In the genomic region with DNA sequence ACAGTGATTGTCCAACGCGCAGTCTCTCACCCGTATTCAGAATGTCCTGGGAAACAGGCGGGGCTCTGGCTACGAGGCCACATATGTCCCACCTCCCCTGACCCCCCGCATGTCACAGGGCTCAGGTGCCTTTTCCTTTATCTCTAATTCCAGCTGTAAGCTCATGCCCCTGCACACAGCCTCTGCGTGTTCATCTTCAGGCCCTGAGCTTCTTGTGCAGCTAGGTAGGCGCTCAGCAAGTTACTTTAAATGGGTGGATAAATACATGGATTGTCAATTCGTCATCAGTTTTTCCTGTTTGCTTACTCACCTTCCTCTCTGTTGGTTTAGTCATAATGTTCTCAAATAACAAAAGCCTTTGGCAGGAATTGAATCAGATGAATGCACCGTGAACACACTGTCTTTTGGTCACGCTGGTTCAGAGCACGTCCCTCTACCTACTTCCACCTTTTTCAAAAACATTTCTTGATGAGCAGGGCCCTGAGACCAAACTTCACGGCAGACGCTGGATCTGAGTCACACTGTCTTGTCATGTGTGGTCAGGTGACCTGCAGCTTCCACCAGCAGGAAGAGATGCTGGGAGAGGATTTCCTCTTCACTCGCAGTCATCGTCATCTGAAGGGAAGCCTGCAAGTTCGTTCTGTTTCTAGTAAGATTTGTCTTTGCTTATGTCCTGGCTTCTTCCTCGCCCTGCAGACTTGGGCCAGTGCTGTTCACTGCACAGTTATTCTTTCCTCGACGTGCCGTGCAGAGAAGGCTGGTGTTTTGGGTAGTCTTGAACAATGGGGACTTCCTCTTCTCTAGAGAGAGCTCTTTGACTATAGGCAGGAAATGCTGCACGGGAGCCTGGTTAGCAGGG, we compare ENCODE assay signal across 8 cellular contexts.
A peak's percentile ranks its signal among the peaks of the same experiment; 100 is the strongest.
DNase-seq lines count a peak whose midpoint lies in the region; ATAC-seq and TF ChIP-seq lines count a peak whose summit lies in the region.

No MANE protein-coding gene starts in this region.

- DNase-seq in NCI-H82 (lab: John Stamatoyannopoulos, UW): peak; percentile 48
- no peak for DNase-seq in NCI-H82 treated with DMSO at 0.1 percent for 48 hours (lab: John Stamatoyannopoulos, UW; ENCODE audit: unreplicated experiment)
- peak; percentile 14 for DNase-seq in NCI-H526 treated with DMSO at 0.1 percent for 48 hours (lab: John Stamatoyannopoulos, UW)
- DNase-seq in activated CD4-positive, alpha-beta memory T cell treated with anti-CD3 and anti-CD28 coated beads for 36 hours: peak; percentile 87
- DNase-seq in natural killer cell: peak; percentile 46

- POLR2A ChIA-PET in activated CD4-positive, alpha-beta memory T cell treated with anti-CD3 and anti-CD28 coated beads for 36 hours (lab: Charles Lee): interaction anchor here (1.2 kb wide), 1 partner anchor 139 kb away, joined by 3 read pairs; a partner anchor contains a TSS

- H3K27ac Mint-ChIP-seq in activated CD4-positive, alpha-beta memory T cell treated with anti-CD3 and anti-CD28 coated beads for 36 hours: peak overlapping the region; percentile 93
- H3K27ac Mint-ChIP-seq in natural killer cell: peak overlapping the region; percentile 94 to 96
- peak overlapping the region; percentile 97 for H3K27ac Mint-ChIP-seq in stimulated activated naive CD8-positive, alpha-beta T cell treated with anti-CD3 and anti-CD28 coated beads, Interleukin-15, Interleukin-2, amounts not matched to agents 100 ng/mL and 50 ng/mL, for 24 hours

- peak overlapping the region; percentile 41 for H3K4me3 ChIP-seq in endocrine pancreas (ENCODE audit: control insufficient read depth, insufficient read depth, low read length)

- peak overlapping the region; percentile 65 for H3K4me3 Mint-ChIP-seq in activated CD4-positive, alpha-beta memory T cell treated with anti-CD3 and anti-CD28 coated beads for 36 hours
- peak overlapping the region; percentile 84 for H3K4me3 Mint-ChIP-seq in natural killer cell
- H3K4me3 Mint-ChIP-seq in stimulated activated naive CD8-positive, alpha-beta T cell treated with anti-CD3 and anti-CD28 coated beads, Interleukin-15, Interleukin-2, amounts not matched to agents 100 ng/mL and 50 ng/mL, for 24 hours: peak overlapping the region; percentile 80

- no peaks in the 10 kb centered on the region for H3K27me3 Mint-ChIP-seq in activated CD4-positive, alpha-beta memory T cell treated with anti-CD3 and anti-CD28 coated beads for 36 hours
- H3K27me3 Mint-ChIP-seq in natural killer cell (ENCODE audit: low read depth in 2 of 2): no peaks in the 10 kb centered on the region
- H3K27me3 Mint-ChIP-seq in stimulated activated naive CD8-positive, alpha-beta T cell treated with anti-CD3 and anti-CD28 coated beads, Interleukin-15, Interleukin-2, amounts not matched to agents 100 ng/mL and 50 ng/mL, for 24 hours: no peaks in the 10 kb centered on the region

- intact Hi-C loops in activated CD4-positive, alpha-beta memory T cell treated with anti-CD3 and anti-CD28 coated beads for 36 hours (cut with micrococcal nuclease): loop anchor here (1.0 to 5.0 kb wide), 8 partner anchors 40 to 1306 kb away; a partner anchor contains a TSS
- intact Hi-C loops in natural killer cell (cut with micrococcal nuclease): no loop called here

- peaks cover 40% of the 10 kb centered on the region for H3K4me1 Mint-ChIP-seq in activated CD4-positive, alpha-beta memory T cell treated with anti-CD3 and anti-CD28 coated beads for 36 hours (ENCODE audit: low read depth)
- H3K4me1 Mint-ChIP-seq in natural killer cell: peaks cover 29% of the 10 kb centered on the region in 2 donors
- H3K4me1 Mint-ChIP-seq in stimulated activated naive CD8-positive, alpha-beta T cell treated with anti-CD3 and anti-CD28 coated beads, Interleukin-15, Interleukin-2, amounts not matched to agents 100 ng/mL and 50 ng/mL, for 24 hours (ENCODE audit: low read depth): peaks cover 43% of the 10 kb centered on the region

- TF ChIP-seq CTCF in natural killer cell (IDR thresholded peaks at IDR 0.05): no peak

- peaks cover 11% of the 10 kb centered on the region for H3K9me3 Mint-ChIP-seq in activated CD4-positive, alpha-beta memory T cell treated with anti-CD3 and anti-CD28 coated beads for 36 hours
- no peaks in the 10 kb centered on the region for H3K9me3 Mint-ChIP-seq in natural killer cell
- peaks cover 15% of the 10 kb centered on the region for H3K9me3 Mint-ChIP-seq in stimulated activated naive CD8-positive, alpha-beta T cell treated with anti-CD3 and anti-CD28 coated beads, Interleukin-15, Interleukin-2, amounts not matched to agents 100 ng/mL and 50 ng/mL, for 24 hours

- no peaks in the 10 kb centered on the region for H3K27me3 ChIP-seq in endocrine pancreas (ENCODE audit: control insufficient read depth, insufficient read depth, low read length)

- no peaks in the 10 kb centered on the region for H3K9me3 ChIP-seq in endocrine pancreas (ENCODE audit: control insufficient read depth, low read length)

- H3K4me1 ChIP-seq in endocrine pancreas (ENCODE audit: control insufficient read depth, insufficient read depth, low read length): no peaks in the 10 kb centered on the region

- ATAC-seq in HG03064 (IDR thresholded peaks at IDR 0.05; ENCODE audit: low read depth, unreplicated experiment): peak; percentile 91
- ATAC-seq in natural killer cell: peak; percentile 81 to 83 (median 82)

- peaks cover 9% of the 10 kb centered on the region for H3K36me3 Mint-ChIP-seq in activated CD4-positive, alpha-beta memory T cell treated with anti-CD3 and anti-CD28 coated beads for 36 hours
- no peaks in the 10 kb centered on the region for H3K36me3 Mint-ChIP-seq in natural killer cell
- H3K36me3 Mint-ChIP-seq in stimulated activated naive CD8-positive, alpha-beta T cell treated with anti-CD3 and anti-CD28 coated beads, Interleukin-15, Interleukin-2, amounts not matched to agents 100 ng/mL and 50 ng/mL, for 24 hours (ENCODE audit: low read depth): peaks cover 4% of the 10 kb centered on the region

- H3K9ac ChIP-seq in endocrine pancreas (ENCODE audit: control insufficient read depth, insufficient read depth, low read length): peak overlapping the region; percentile 54

- no peaks in the 10 kb centered on the region for H3K36me3 ChIP-seq in endocrine pancreas (ENCODE audit: control insufficient read depth, insufficient read depth, low read length)

- CTCF ChIA-PET in activated CD4-positive, alpha-beta memory T cell treated with anti-CD3 and anti-CD28 coated beads for 36 hours (lab: Charles Lee): no interaction called here
